ENCODE assay signal across 8 cellular contexts in genomic region chr3:23877324-23877980, GRCh38. TPM values are rescaled to one million over a fixed set of nuclear protein-coding genes. Genes with fewer than 3 reads are reported as not detected.
DNase-seq lines count a peak whose midpoint lies in the region; ATAC-seq and TF ChIP-seq lines count a peak whose summit lies in the region.

No MANE protein-coding gene starts in this region.

- H3K4me3 Mint-ChIP-seq in activated naive CD8-positive, alpha-beta T cell treated with anti-CD3 and anti-CD28 coated beads, Interleukin-2, amount 50 U/mL, for 24 hours: no peak overlapping the region

- DNase-seq in AG10803 (ENCODE audit: low read depth): peak; percentile 96
- peak; percentile 72 for DNase-seq in M059J (ENCODE audit: low read depth)
- peak; percentile 72 for DNase-seq in brain microvascular endothelial cell
- peak in 1 of 3 donors; percentile 42 for DNase-seq in right lobe of liver
- DNase-seq in activated naive CD8-positive, alpha-beta T cell treated with anti-CD3 and anti-CD28 coated beads, Interleukin-2, amount 50 U/mL, for 24 hours: no peak
- no peak for DNase-seq in MM.1S

- no peak overlapping the region for H3K9ac ChIP-seq in MM.1S (ENCODE audit: low read length)

- H3K27ac ChIP-seq in brain microvascular endothelial cell: peak overlapping the region; percentile 43
- H3K27ac ChIP-seq in right lobe of liver: no peak overlapping the region
- H3K27ac ChIP-seq in MM.1S (ENCODE audit: low read length): no peak overlapping the region

- H3K4me1 ChIP-seq in right lobe of liver: peaks cover 0 to 10% (median 0%) of the 10 kb centered on the region in 4 donors
- no peaks in the 10 kb centered on the region for H3K4me1 ChIP-seq in MM.1S (ENCODE audit: low read length)

- H3F3A ChIP-seq in MM.1S (ENCODE audit: insufficient read depth, low read length): no peaks in the 10 kb centered on the region

- H3K9me3 ChIP-seq in right lobe of liver (no peaks in the 10 kb centered on the region), MM.1S (replicated peaks; ENCODE audit: insufficient read depth, low read length) (no peaks in the 10 kb centered on the region)

- peaks cover 15% of the 10 kb centered on the region; the same call in 1 of the 2 replicates for H4K20me1 ChIP-seq in MM.1S (ENCODE audit: insufficient read depth, low read length)

- H3K4me1 Mint-ChIP-seq in activated naive CD8-positive, alpha-beta T cell treated with anti-CD3 and anti-CD28 coated beads, Interleukin-2, amount 50 U/mL, for 24 hours: peaks cover 20% of the 10 kb centered on the region

- no peaks in the 10 kb centered on the region for H3K9me2 ChIP-seq in MM.1S (replicated peaks; ENCODE audit: insufficient read depth, low read length)

- peaks cover 17% of the 10 kb centered on the region for H3K36me3 Mint-ChIP-seq in activated naive CD8-positive, alpha-beta T cell treated with anti-CD3 and anti-CD28 coated beads, Interleukin-2, amount 50 U/mL, for 24 hours (ENCODE audit: low read depth)

- peaks cover 94% of the 10 kb centered on the region for H3K79me2 ChIP-seq in MM.1S (ENCODE audit: low read length)

- intact Hi-C loops in right lobe of liver (cut with DNase I): no loop called here

- H2AFZ ChIP-seq in MM.1S (ENCODE audit: low read length): no peak overlapping the region

- no peaks in the 10 kb centered on the region for H3K27me3 Mint-ChIP-seq in activated naive CD8-positive, alpha-beta T cell treated with anti-CD3 and anti-CD28 coated beads, Interleukin-2, amount 50 U/mL, for 24 hours

- H3K27ac Mint-ChIP-seq in activated naive CD8-positive, alpha-beta T cell treated with anti-CD3 and anti-CD28 coated beads, Interleukin-2, amount 50 U/mL, for 24 hours: no peak overlapping the region

- H3K9me3 Mint-ChIP-seq in activated naive CD8-positive, alpha-beta T cell treated with anti-CD3 and anti-CD28 coated beads, Interleukin-2, amount 50 U/mL, for 24 hours: no peaks in the 10 kb centered on the region

- in situ Hi-C loops in brain microvascular endothelial cell (cut with HindIII; ENCODE audit: low pct_ligation_motif_present, low sequenced_read_pairs): no loop called here

- no peak for TF ChIP-seq POLR2A in right lobe of liver (IDR thresholded peaks at IDR 0.05)

- H3K4me3 ChIP-seq in AG10803 (ENCODE audit: low read length) (no peak overlapping the region), brain microvascular endothelial cell (ENCODE audit: low read depth, low read length) (no peak overlapping the region), right lobe of liver (no peak overlapping the region), MM.1S (ENCODE audit: low read length) (no peak overlapping the region)

- H3K27me3 ChIP-seq in brain microvascular endothelial cell (replicated peaks) (no peaks in the 10 kb centered on the region), right lobe of liver (no peaks in the 10 kb centered on the region), MM.1S (replicated peaks; ENCODE audit: insufficient read depth, low read length) (no peaks in the 10 kb centered on the region)

- H3K4me2 ChIP-seq in MM.1S (ENCODE audit: low read depth, low read length): no peak overlapping the region

- no peak for TF ChIP-seq CTCF in AG10803 (conservative IDR thresholded peaks at IDR 0.05; ENCODE audit: low read length)
- TF ChIP-seq CTCF in brain microvascular endothelial cell (IDR thresholded peaks at IDR 0.05; ENCODE audit: low read depth, low read length, missing control alignments): no peak
- TF ChIP-seq CTCF in right lobe of liver (IDR thresholded peaks at IDR 0.05): no peak
- TF ChIP-seq CTCF in MM.1S (IDR thresholded peaks at IDR 0.05; ENCODE audit: low read length): no peak

- 61% methylated on average over 5 of the region's 5 CpGs for WGBS in right lobe of liver (ENCODE audit: insufficient coverage, low coverage, low lambda C conversion rate, missing lambda C conversion rate)

- peak in 3 of 4 donors; percentile 58 to 91 (median 59) for ATAC-seq in right lobe of liver
- no peak for ATAC-seq in GM19455 (IDR thresholded peaks at IDR 0.05; ENCODE audit: unreplicated experiment)
- ATAC-seq in activated naive CD8-positive, alpha-beta T cell treated with anti-CD3 and anti-CD28 coated beads, Interleukin-2, amount 50 U/mL, for 24 hours: no peak
- ATAC-seq in HG02884 (IDR thresholded peaks at IDR 0.05; ENCODE audit: unreplicated experiment): no peak

- H3K36me3 ChIP-seq in brain microvascular endothelial cell (replicated peaks) (no peaks in the 10 kb centered on the region), right lobe of liver (no peaks in the 10 kb centered on the region), MM.1S (replicated peaks; ENCODE audit: insufficient read depth, low read length) (no peaks in the 10 kb centered on the region)

RNA-seq across cellular contexts. Expression of gene NKIRAS1, which starts 39.3 kb away (rescaled TPM):
- 8.8 and 11.9 TPM in 2 replicates for total RNA-seq in M059J (2014; rRNA removed; shearing (Covaris generic))
- total RNA-seq in right lobe of liver: 10 to 100 TPM in 2 of 6 experiments, 1 to 10 TPM in 4; 7.0 to 14.2 (median 8.5) TPM

RNA-seq across cellular contexts. Expression of gene RPL15, which starts 39.5 kb away (rescaled TPM):
- 1,600 and 2,297 TPM in 2 replicates for total RNA-seq in M059J (2014; rRNA removed; shearing (Covaris generic))
- 100 to 1,000 TPM; 572 to 932 (median 636) TPM for total RNA-seq in right lobe of liver

Comparison
In these comparisons a context has a peak if more than half of its experiments do, and no peak if none do; other contexts are left out.
1. DNase-seq: peak in AG10803 (single experiment), M059J (single experiment) and brain microvascular endothelial cell (single experiment); none in activated naive CD8-positive, alpha-beta T cell treated with anti-CD3 and anti-CD28 coated beads, Interleukin-2, amount 50 U/mL, for 24 hours (single experiment) and MM.1S (single experiment).
2. ATAC-seq: peak in right lobe of liver (3 of 4); none in GM19455 (single experiment), activated naive CD8-positive, alpha-beta T cell treated with anti-CD3 and anti-CD28 coated beads, Interleukin-2, amount 50 U/mL, for 24 hours (single experiment) and HG02884 (single experiment).